27 cellular contexts compared by ENCODE assay signal in genomic region chr12:62014330-62014729, GRCh38.
"Had no signal": no experiment of that assay in that cellular context is flagged by ENCODE, and none has a peak within 500 bp of the region (broad histone marks: within the 10 kb centered on the region; RNA-seq: fewer than 3 reads in every experiment).

No MANE protein-coding gene starts in this region.

- H3K36me3 Mint-ChIP-seq: mesothelial cell of epicardium, naive B cell had no signal

- DNase-seq: colonic mucosa; dermis blood vessel endothelial cell; dorsolateral prefrontal cortex; effector CD4-positive, alpha-beta T cell; effector memory CD4-positive, alpha-beta T cell; erythroblast; esophagus squamous epithelium; foreskin fibroblast; foreskin melanocyte; gastrocnemius medialis; glutamatergic neuron; head of caudate nucleus; heart right ventricle; hippocampal formation; left cardiac atrium; left lung; left ventricle myocardium superior; lower lobe of right lung; mesenchymal stem cell; mucosa of descending colon; naive B cell had no signal

- H3K27me3 ChIP-seq: colonic mucosa, dorsolateral prefrontal cortex, esophagus squamous epithelium, gastrocnemius medialis, heart right ventricle, left lung had no signal

- H3K4me3 Mint-ChIP-seq: mesothelial cell of epicardium, naive B cell had no signal

- H3K9me3 ChIP-seq: colonic mucosa, esophagus squamous epithelium, gastrocnemius medialis, heart right ventricle, left lung, lower lobe of right lung, mucosa of descending colon had no signal

- FAIRE-seq: endometrium, islet of Langerhans, keratinocyte had no signal

- H3K4me1 Mint-ChIP-seq: mesothelial cell of epicardium, naive B cell had no signal

- H3K36me3 ChIP-seq: colonic mucosa, esophagus squamous epithelium, gastrocnemius medialis, heart right ventricle, left lung, lower lobe of right lung had no signal

- H3K27ac ChIP-seq: colonic mucosa, dorsolateral prefrontal cortex, epithelial cell of prostate, esophagus squamous epithelium, gastrocnemius medialis, heart right ventricle, left lung, lower lobe of right lung had no signal

- H3K4me1 ChIP-seq: colonic mucosa, esophagus squamous epithelium, gastrocnemius medialis, heart right ventricle, left lung, lower lobe of right lung had no signal

- H3K4me3 ChIP-seq: colonic mucosa, dorsolateral prefrontal cortex, esophagus squamous epithelium, gastrocnemius medialis, heart right ventricle, left lung, lower lobe of right lung, mucosa of descending colon had no signal

- ATAC-seq: esophagus mucosa, gastrocnemius medialis, heart right ventricle, left cardiac atrium, left lung, left ventricle myocardium superior, lower lobe of right lung, mucosa of descending colon had no signal

- H3K27ac Mint-ChIP-seq: mesothelial cell of epicardium, naive B cell had no signal

- H3K9me3 Mint-ChIP-seq: mesothelial cell of epicardium had no signal
